In genomic region chr16:75029854-75030253, GRCh38 we compare ENCODE assay signal across 1 cellular context.
TF ChIP-seq lines count a peak whose summit lies in the region.

No MANE protein-coding gene starts in this region.

TF ChIP-seq in K562, 482 proteins besides CTCF, POLR2A, EP300 and RAD21:
- TF ChIP-seq SIN3A (IDR thresholded peaks at IDR 0.05; ENCODE audit: borderline replicate concordance in 2 of 2, control insufficient read depth in 1 of 2, low read depth in 2 of 2, low read length in 2 of 2) (no peak), ZNF584 (CRISPR knock-in tag; IDR thresholded peaks at IDR 0.05; ENCODE audit: low read depth) (no peak), MIER1 (IDR thresholded peaks at IDR 0.05; ENCODE audit: low read depth) (no peak), MYBL2 (IDR thresholded peaks at IDR 0.05; ENCODE audit: low read depth) (no peak), MYBL2 (CRISPR knock-in tag; IDR thresholded peaks at IDR 0.05; ENCODE audit: borderline replicate concordance) (no peak), ZNF655 (CRISPR knock-in tag; IDR thresholded peaks at IDR 0.05) (no peak), CREM (IDR thresholded peaks at IDR 0.05; ENCODE audit: low read depth) (no peak), THRAP3 (IDR thresholded peaks at IDR 0.05; ENCODE audit: borderline replicate concordance) (no peak), E2F5 (CRISPR knock-in tag; IDR thresholded peaks at IDR 0.05) (no peak), HMG20B (CRISPR knock-in tag; IDR thresholded peaks at IDR 0.05) (no peak), PRMT5 (CRISPR knock-in tag; IDR thresholded peaks at IDR 0.05) (no peak), ARID3B (CRISPR knock-in tag; IDR thresholded peaks at IDR 0.05; ENCODE audit: borderline replicate concordance) (no peak), ZNF696 (CRISPR knock-in tag; conservative IDR thresholded peaks at IDR 0.05) (no peak), DACH1 (IDR thresholded peaks at IDR 0.05; ENCODE audit: partially characterized antibody) (no peak), DPF2 (IDR thresholded peaks at IDR 0.05) (0 out of 2 replicates have a peak, but pooled peaks have one; percentile 24), FOXK2 (conservative IDR thresholded peaks at IDR 0.05 in 1 of 2, IDR thresholded peaks at IDR 0.05 in 1 of 2; ENCODE audit: low read depth in 2 of 2) (no peak), TFE3 (CRISPR knock-in tag; IDR thresholded peaks at IDR 0.05) (no peak), ZNF165 (CRISPR knock-in tag; IDR thresholded peaks at IDR 0.05; ENCODE audit: borderline replicate concordance) (no peak), PHTF2 (CRISPR knock-in tag; IDR thresholded peaks at IDR 0.05) (no peak), ZNF384 (IDR thresholded peaks at IDR 0.05; ENCODE audit: low read depth, low read length) (peak; percentile 58; the same call in 1 of the 2 replicates), GATA2 (CRISPR knock-in tag; IDR thresholded peaks at IDR 0.05) (0 out of 2 replicates have a peak, but pooled peaks have one; percentile 16), PRDM10 (IDR thresholded peaks at IDR 0.05; ENCODE audit: partially characterized antibody) (no peak), TEAD2 (tag; IDR thresholded peaks at IDR 0.05) (no peak), ID3 (CRISPR knock-in tag; IDR thresholded peaks at IDR 0.05) (no peak), ID3 (tag; IDR thresholded peaks at IDR 0.05) (no peak), ZNF354B (CRISPR knock-in tag; IDR thresholded peaks at IDR 0.05) (no peak), RBM34 (IDR thresholded peaks at IDR 0.05; ENCODE audit: borderline replicate concordance, insufficient read depth, low read length) (no peak), HCFC1 (IDR thresholded peaks at IDR 0.05; ENCODE audit: low read depth, low read length) (no peak), HSF4 (CRISPR knock-in tag; IDR thresholded peaks at IDR 0.05; ENCODE audit: borderline replicate concordance) (no peak), POLR2G (IDR thresholded peaks at IDR 0.05; ENCODE audit: low read depth, low read length) (no peak), ZFP36 (IDR thresholded peaks at IDR 0.05; ENCODE audit: low read depth, low read length, partially characterized antibody) (no peak), CHAMP1 (IDR thresholded peaks at IDR 0.05) (no peak), ZNF668 (CRISPR knock-in tag; IDR thresholded peaks at IDR 0.05) (no peak), NFE2 (IDR thresholded peaks at IDR 0.05; ENCODE audit: low read depth) (0 out of 2 replicates have a peak, but pooled peaks have one; percentile 21), NCOA2 (IDR thresholded peaks at IDR 0.05; ENCODE audit: partially characterized antibody in 2 of 2) (no peak)
